Comparison of ENCODE assay signal across 2 cellular contexts in the genomic region with DNA sequence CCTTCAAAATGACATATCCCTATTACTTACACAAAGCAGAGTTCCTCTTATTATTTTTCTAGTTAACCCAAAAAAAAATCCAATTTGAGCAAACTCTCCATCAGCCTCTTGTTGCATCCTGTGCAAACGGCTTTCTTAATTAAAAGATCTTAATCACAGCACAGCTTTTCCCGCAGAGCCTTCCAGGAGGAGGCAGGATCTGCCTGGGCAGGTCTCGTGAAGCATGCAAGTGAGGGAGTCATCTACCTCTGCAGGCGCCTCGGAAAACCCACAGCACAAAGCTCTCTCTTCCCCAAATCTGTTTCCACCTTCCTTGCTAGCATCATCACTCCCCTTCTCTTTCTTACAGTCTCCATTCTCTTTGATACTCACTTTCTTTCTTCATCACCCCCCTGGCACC.
TF ChIP-seq lines count a peak whose summit lies in the region.

No MANE protein-coding gene starts in this region.

TF ChIP-seq in K562, 482 proteins besides CTCF, POLR2A, EP300 and RAD21 (continued from another document):
- TF ChIP-seq, protein P1, sequence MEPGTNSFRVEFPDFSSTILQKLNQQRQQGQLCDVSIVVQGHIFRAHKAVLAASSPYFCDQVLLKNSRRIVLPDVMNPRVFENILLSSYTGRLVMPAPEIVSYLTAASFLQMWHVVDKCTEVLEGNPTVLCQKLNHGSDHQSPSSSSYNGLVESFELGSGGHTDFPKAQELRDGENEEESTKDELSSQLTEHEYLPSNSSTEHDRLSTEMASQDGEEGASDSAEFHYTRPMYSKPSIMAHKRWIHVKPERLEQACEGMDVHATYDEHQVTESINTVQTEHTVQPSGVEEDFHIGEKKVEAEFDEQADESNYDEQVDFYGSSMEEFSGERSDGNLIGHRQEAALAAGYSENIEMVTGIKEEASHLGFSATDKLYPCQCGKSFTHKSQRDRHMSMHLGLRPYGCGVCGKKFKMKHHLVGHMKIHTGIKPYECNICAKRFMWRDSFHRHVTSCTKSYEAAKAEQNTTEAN (CRISPR knock-in tag; IDR thresholded peaks at IDR 0.05), result no peak

TF ChIP-seq in GM23338, 12 proteins besides CTCF, POLR2A, EP300 and RAD21 (continued from another document):
- no peak for TF ChIP-seq ZNF114 (CRISPR knock-in tag; IDR thresholded peaks at IDR 0.05)
- no peak for TF ChIP-seq EZH2 (IDR thresholded peaks at IDR 0.05; ENCODE audit: low read depth, unreplicated experiment)
- TF ChIP-seq ZNF331 (CRISPR knock-in tag; IDR thresholded peaks at IDR 0.05; ENCODE audit: low read depth), result no peak
- no peak for TF ChIP-seq STAT1 (IDR thresholded peaks at IDR 0.05; ENCODE audit: unreplicated experiment)
- TF ChIP-seq NANOG (IDR thresholded peaks at IDR 0.05; ENCODE audit: borderline replicate concordance), result no peak
- TF ChIP-seq EZH2phosphoT487 (IDR thresholded peaks at IDR 0.05; ENCODE audit: unreplicated experiment), result no peak
- TF ChIP-seq, protein P2, sequence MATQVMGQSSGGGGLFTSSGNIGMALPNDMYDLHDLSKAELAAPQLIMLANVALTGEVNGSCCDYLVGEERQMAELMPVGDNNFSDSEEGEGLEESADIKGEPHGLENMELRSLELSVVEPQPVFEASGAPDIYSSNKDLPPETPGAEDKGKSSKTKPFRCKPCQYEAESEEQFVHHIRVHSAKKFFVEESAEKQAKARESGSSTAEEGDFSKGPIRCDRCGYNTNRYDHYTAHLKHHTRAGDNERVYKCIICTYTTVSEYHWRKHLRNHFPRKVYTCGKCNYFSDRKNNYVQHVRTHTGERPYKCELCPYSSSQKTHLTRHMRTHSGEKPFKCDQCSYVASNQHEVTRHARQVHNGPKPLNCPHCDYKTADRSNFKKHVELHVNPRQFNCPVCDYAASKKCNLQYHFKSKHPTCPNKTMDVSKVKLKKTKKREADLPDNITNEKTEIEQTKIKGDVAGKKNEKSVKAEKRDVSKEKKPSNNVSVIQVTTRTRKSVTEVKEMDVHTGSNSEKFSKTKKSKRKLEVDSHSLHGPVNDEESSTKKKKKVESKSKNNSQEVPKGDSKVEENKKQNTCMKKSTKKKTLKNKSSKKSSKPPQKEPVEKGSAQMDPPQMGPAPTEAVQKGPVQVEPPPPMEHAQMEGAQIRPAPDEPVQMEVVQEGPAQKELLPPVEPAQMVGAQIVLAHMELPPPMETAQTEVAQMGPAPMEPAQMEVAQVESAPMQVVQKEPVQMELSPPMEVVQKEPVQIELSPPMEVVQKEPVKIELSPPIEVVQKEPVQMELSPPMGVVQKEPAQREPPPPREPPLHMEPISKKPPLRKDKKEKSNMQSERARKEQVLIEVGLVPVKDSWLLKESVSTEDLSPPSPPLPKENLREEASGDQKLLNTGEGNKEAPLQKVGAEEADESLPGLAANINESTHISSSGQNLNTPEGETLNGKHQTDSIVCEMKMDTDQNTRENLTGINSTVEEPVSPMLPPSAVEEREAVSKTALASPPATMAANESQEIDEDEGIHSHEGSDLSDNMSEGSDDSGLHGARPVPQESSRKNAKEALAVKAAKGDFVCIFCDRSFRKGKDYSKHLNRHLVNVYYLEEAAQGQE (IDR thresholded peaks at IDR 0.05; ENCODE audit: unreplicated experiment), result no peak
- TF ChIP-seq, protein P3, sequence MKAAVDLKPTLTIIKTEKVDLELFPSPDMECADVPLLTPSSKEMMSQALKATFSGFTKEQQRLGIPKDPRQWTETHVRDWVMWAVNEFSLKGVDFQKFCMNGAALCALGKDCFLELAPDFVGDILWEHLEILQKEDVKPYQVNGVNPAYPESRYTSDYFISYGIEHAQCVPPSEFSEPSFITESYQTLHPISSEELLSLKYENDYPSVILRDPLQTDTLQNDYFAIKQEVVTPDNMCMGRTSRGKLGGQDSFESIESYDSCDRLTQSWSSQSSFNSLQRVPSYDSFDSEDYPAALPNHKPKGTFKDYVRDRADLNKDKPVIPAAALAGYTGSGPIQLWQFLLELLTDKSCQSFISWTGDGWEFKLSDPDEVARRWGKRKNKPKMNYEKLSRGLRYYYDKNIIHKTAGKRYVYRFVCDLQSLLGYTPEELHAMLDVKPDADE (IDR thresholded peaks at IDR 0.05), result no peak
- no peak for TF ChIP-seq POLR2AphosphoS5 (IDR thresholded peaks at IDR 0.05; ENCODE audit: low read depth)
- TF ChIP-seq, protein P4, sequence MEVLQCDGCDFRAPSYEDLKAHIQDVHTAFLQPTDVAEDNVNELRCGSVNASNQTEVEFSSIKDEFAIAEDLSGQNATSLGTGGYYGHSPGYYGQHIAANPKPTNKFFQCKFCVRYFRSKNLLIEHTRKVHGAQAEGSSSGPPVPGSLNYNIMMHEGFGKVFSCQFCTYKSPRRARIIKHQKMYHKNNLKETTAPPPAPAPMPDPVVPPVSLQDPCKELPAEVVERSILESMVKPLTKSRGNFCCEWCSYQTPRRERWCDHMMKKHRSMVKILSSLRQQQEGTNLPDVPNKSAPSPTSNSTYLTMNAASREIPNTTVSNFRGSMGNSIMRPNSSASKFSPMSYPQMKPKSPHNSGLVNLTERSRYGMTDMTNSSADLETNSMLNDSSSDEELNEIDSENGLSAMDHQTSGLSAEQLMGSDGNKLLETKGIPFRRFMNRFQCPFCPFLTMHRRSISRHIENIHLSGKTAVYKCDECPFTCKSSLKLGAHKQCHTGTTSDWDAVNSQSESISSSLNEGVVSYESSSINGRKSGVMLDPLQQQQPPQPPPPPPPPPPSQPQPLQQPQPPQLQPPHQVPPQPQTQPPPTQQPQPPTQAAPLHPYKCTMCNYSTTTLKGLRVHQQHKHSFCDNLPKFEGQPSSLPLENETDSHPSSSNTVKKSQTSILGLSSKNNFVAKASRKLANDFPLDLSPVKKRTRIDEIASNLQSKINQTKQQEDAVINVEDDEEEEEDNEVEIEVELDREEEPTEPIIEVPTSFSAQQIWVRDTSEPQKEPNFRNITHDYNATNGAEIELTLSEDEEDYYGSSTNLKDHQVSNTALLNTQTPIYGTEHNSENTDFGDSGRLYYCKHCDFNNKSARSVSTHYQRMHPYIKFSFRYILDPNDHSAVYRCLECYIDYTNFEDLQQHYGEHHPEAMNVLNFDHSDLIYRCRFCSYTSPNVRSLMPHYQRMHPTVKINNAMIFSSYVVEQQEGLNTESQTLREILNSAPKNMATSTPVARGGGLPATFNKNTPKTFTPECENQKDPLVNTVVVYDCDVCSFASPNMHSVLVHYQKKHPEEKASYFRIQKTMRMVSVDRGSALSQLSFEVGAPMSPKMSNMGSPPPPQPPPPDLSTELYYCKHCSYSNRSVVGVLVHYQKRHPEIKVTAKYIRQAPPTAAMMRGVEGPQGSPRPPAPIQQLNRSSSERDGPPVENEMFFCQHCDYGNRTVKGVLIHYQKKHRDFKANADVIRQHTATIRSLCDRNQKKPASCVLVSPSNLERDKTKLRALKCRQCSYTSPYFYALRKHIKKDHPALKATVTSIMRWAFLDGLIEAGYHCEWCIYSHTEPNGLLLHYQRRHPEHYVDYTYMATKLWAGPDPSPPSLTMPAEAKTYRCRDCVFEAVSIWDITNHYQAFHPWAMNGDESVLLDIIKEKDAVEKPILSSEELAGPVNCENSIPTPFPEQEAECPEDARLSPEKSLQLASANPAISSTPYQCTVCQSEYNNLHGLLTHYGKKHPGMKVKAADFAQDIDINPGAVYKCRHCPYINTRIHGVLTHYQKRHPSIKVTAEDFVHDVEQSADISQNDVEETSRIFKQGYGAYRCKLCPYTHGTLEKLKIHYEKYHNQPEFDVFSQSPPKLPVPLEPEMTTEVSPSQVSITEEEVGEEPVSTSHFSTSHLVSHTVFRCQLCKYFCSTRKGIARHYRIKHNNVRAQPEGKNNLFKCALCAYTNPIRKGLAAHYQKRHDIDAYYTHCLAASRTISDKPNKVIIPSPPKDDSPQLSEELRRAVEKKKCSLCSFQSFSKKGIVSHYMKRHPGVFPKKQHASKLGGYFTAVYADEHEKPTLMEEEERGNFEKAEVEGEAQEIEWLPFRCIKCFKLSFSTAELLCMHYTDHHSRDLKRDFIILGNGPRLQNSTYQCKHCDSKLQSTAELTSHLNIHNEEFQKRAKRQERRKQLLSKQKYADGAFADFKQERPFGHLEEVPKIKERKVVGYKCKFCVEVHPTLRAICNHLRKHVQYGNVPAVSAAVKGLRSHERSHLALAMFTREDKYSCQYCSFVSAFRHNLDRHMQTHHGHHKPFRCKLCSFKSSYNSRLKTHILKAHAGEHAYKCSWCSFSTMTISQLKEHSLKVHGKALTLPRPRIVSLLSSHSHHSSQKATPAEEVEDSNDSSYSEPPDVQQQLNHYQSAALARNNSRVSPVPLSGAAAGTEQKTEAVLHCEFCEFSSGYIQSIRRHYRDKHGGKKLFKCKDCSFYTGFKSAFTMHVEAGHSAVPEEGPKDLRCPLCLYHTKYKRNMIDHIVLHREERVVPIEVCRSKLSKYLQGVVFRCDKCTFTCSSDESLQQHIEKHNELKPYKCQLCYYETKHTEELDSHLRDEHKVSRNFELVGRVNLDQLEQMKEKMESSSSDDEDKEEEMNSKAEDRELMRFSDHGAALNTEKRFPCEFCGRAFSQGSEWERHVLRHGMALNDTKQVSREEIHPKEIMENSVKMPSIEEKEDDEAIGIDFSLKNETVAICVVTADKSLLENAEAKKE (CRISPR knock-in tag; IDR thresholded peaks at IDR 0.05), result no peak
